ENCODE assay signal across 9 cellular contexts in the genomic region with DNA sequence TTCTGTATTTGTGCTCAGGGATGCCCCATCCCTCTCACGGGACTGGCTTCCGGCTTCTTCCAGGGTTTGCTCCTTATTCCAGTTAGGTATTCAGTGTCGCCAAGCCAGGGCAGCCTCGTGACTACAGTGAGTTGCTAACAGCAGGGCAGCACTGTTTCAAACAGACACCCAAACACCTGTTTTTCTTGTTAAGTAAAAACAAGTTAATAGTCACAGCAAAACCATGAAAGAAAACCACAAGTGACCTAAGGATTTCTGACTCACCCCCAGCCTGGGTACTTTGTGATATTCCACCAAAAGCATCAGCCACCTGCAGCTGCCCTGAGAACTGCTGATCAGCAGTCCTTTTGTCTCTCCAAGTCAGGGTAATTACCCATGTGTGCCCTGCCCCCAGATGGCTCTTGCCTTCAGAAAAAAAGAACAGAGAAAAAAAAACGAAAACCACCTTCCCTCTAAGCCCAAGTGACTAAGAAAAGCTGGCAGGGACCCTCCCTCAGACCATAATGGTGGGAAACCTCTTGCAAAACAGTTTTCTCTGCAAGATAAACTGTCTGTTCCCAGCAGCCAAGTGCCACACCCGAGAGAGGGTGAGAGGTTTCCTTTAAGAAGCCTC.
DNase-seq lines count a peak whose midpoint lies in the region; ATAC-seq lines count a peak whose summit lies in the region.
"Had no signal": no experiment of that assay in that cellular context is flagged by ENCODE, and none has a peak within 500 bp of the region (broad histone marks: within the 10 kb centered on the region; RNA-seq: fewer than 3 reads in every experiment).

No MANE protein-coding gene starts in this region.

- DNase-seq in GM03348 (ENCODE audit: low spot score) (peak; percentile 38), HT1080 (ENCODE audit: low read depth) (peak; percentile 100), SIG-M5 (lab: John Stamatoyannopoulos, UW) (peak; percentile 57), brain pericyte (ENCODE audit: low read depth, low spot score) (peak; percentile 90), myocyte (ENCODE audit: low read depth) (peak; percentile 99), NCI-H1092 (lab: John Stamatoyannopoulos, UW) (no peak)
- no peak for DNase-seq in effector CD8-positive, alpha-beta T cell (lab: John Stamatoyannopoulos, UW)
- DNase-seq: upper lobe of left lung had no signal

- peak; percentile 88 for ATAC-seq in GM21619 (IDR thresholded peaks at IDR 0.05; ENCODE audit: unreplicated experiment)

Comparison
In these comparisons a context has a peak if more than half of its experiments do, and no peak if none do; other contexts are left out.
1. DNase-seq: peak in GM03348 (single experiment), HT1080 (single experiment), SIG-M5 (single experiment), brain pericyte (single experiment) and myocyte (single experiment); none in effector CD8-positive, alpha-beta T cell (single experiment) and NCI-H1092 (single experiment).